In the genomic region with DNA sequence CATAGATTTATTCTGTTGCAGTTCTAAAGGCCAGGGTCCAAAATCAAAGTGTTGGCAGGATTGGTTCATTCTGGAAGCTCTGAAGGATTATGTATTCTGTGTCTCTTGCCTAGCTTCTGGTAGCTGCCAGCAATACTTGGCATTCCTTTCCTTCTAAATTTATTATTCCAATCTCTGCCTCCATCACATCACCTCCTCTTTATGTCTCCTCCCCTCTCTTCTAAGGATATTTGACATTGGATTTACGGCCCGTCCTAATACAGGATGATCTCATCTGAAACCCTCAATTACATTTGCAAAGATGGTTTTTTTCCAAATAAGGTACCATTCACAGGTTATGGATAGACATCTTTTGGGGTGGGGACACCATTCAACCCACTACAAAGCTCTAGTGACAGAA, we compare ENCODE assay signal across 24 cellular contexts.
A peak's percentile ranks its signal among the peaks of the same experiment; 100 is the strongest.
DNase-seq lines count a peak whose midpoint lies in the region; ATAC-seq and TF ChIP-seq lines count a peak whose summit lies in the region.
"Had no signal": no experiment of that assay in that cellular context is flagged by ENCODE, and none has a peak within 500 bp of the region (broad histone marks: within the 10 kb centered on the region; RNA-seq: fewer than 3 reads in every experiment).

No MANE protein-coding gene starts in this region.

- no peaks in the 10 kb centered on the region for H3K4me1 Mint-ChIP-seq in memory B cell

- WGBS in GM23248 (ENCODE audit: low coverage in 1 of 2, low lambda C conversion rate in 2 of 2, missing lambda C conversion rate in 2 of 2), 2 experiments = 43 to 52% methylated on average over 2 of the region's 2 CpGs

- H3K36me3 ChIP-seq in HEK293 (ENCODE audit: control insufficient read depth in 2 of 2, insufficient read depth in 1 of 2, low read length in 2 of 2) (no peaks in the 10 kb centered on the region), SK-N-MC (ENCODE audit: insufficient read depth, low read length) (peaks cover 5% of the 10 kb centered on the region; the same call in 1 of the 2 replicates), GM23248 (ENCODE audit: low read depth) (no peaks in the 10 kb centered on the region)
- H3K36me3 ChIP-seq: BLaER1, SJCRH30 had no signal

- no peak overlapping the region for H3K4me3 Mint-ChIP-seq in memory B cell
- H3K4me3 Mint-ChIP-seq: CD4-positive, alpha-beta T cell had no signal

- H3K27ac Mint-ChIP-seq in memory B cell = peak overlapping the region; percentile 14
- H3K27ac Mint-ChIP-seq: CD4-positive, alpha-beta T cell had no signal

- no peak overlapping the region for H3K4me2 ChIP-seq in GM23248 (ENCODE audit: unreplicated experiment)
- H3K4me2 ChIP-seq: BLaER1, PC-9 had no signal

- H4K20me1 ChIP-seq in GM23248 (ENCODE audit: insufficient read depth) = no peaks in the 10 kb centered on the region
- H4K20me1 ChIP-seq: BLaER1 had no signal

- CTCF ChIA-PET in HEK293 (lab: Yijun Ruan, JAX) = no interaction called here

- H3K36me3 Mint-ChIP-seq in memory B cell = peaks cover 8% of the 10 kb centered on the region

- POLR2A ChIA-PET in HEK293 (lab: Yijun Ruan, JAX) = no interaction called here

- H2AFZ ChIP-seq in GM23248 = no peak overlapping the region
- H2AFZ ChIP-seq: PC-9 had no signal

- peaks cover 3% of the 10 kb centered on the region for H3K9me3 Mint-ChIP-seq in memory B cell

- no peaks in the 10 kb centered on the region for H3K9me2 ChIP-seq in GM23248 (ENCODE audit: insufficient read depth)

- H3K9ac ChIP-seq in SK-N-MC (ENCODE audit: insufficient read length) (no peak overlapping the region), GM23248 (no peak overlapping the region)
- H3K9ac ChIP-seq: BLaER1 had no signal

- peaks cover 2% of the 10 kb centered on the region for H3K27me3 Mint-ChIP-seq in memory B cell
- H3K27me3 Mint-ChIP-seq: CD4-positive, alpha-beta T cell had no signal

- no peak for TF ChIP-seq CTCF in HEK293 (tag by site-specific recombination; IDR thresholded peaks at IDR 0.05)

- H3K79me2 ChIP-seq in GM23248 (ENCODE audit: insufficient read depth) = peaks cover 32% of the 10 kb centered on the region; the same call in 1 of the 2 replicates

- H3K27ac ChIP-seq in HEK293 (ENCODE audit: extremely low read depth, low read depth, low read length) (no peak overlapping the region), SK-N-MC (peak overlapping the region; percentile 99), GM23248 (no peak overlapping the region)
- H3K27ac ChIP-seq: BLaER1, HL-60, PC-9, SJCRH30 had no signal

- in situ Hi-C loops in GM23248 (cut with MboI) = no loop called here

- no peaks in the 10 kb centered on the region for H3K27me3 ChIP-seq in GM23248 (replicated peaks; ENCODE audit: insufficient read depth)
- H3K27me3 ChIP-seq: BLaER1, SJCRH30 had no signal

- no peak overlapping the region for H3K4me3 ChIP-seq in HEK293 (ENCODE audit: low read depth, low read length)
- H3K4me3 ChIP-seq in SK-N-MC = no peak overlapping the region
- no peak overlapping the region for H3K4me3 ChIP-seq in GM23248
- H3K4me3 ChIP-seq: BLaER1, PC-9, SJCRH30 had no signal

- H3K4me1 ChIP-seq in HEK293 (ENCODE audit: control insufficient read depth, insufficient read depth, low read length) = no peaks in the 10 kb centered on the region
- H3K4me1 ChIP-seq in GM23248 (ENCODE audit: insufficient read depth) = peaks cover 32% of the 10 kb centered on the region
- H3K4me1 ChIP-seq: SJCRH30 had no signal

- H3K9me3 ChIP-seq in HEK293 (ENCODE audit: control insufficient read depth, insufficient read depth, low read depth, low read length) = no peaks in the 10 kb centered on the region
- no peaks in the 10 kb centered on the region for H3K9me3 ChIP-seq in SK-N-MC (ENCODE audit: low read depth, low read length)
- H3K9me3 ChIP-seq in GM23248 (ENCODE audit: low read depth) = no peaks in the 10 kb centered on the region
- H3K9me3 ChIP-seq: BLaER1, SJCRH30 had no signal

- DNase-seq in EH (ENCODE audit: low read depth) (peak; percentile 48), SK-N-MC (ENCODE audit: low read depth, low spot score) (no peak), memory B cell (ENCODE audit: low spot score in 2 of 2) (no peak), GM23248 (no peak), NCI-H526 (lab: John Stamatoyannopoulos, UW) (no peak)
- DNase-seq: CD4-positive, alpha-beta T cell; COR-L47; DMS53; NCI-H1048; NCI-H1417; NCI-H1694; NCI-H2029 treated with DMSO at 0.1 percent for 48 hours; NCI-H2171; NCI-H226; NCI-H524; PC-9; SJCRH30 had no signal

- ATAC-seq in memory B cell (ENCODE audit: low read depth) (no peak), GM19452 (IDR thresholded peaks at IDR 0.05; ENCODE audit: unreplicated experiment) (no peak), GM21381 (IDR thresholded peaks at IDR 0.05; ENCODE audit: unreplicated experiment) (no peak)
- ATAC-seq: HCT116, Right ventricle myocardium inferior had no signal

- H3F3A ChIP-seq in GM23248 (ENCODE audit: insufficient read depth) = peaks cover 17% of the 10 kb centered on the region

TF ChIP-seq in HEK293, 187 proteins besides CTCF, POLR2A, EP300 and RAD21:
- TF ChIP-seq, protein P1, sequence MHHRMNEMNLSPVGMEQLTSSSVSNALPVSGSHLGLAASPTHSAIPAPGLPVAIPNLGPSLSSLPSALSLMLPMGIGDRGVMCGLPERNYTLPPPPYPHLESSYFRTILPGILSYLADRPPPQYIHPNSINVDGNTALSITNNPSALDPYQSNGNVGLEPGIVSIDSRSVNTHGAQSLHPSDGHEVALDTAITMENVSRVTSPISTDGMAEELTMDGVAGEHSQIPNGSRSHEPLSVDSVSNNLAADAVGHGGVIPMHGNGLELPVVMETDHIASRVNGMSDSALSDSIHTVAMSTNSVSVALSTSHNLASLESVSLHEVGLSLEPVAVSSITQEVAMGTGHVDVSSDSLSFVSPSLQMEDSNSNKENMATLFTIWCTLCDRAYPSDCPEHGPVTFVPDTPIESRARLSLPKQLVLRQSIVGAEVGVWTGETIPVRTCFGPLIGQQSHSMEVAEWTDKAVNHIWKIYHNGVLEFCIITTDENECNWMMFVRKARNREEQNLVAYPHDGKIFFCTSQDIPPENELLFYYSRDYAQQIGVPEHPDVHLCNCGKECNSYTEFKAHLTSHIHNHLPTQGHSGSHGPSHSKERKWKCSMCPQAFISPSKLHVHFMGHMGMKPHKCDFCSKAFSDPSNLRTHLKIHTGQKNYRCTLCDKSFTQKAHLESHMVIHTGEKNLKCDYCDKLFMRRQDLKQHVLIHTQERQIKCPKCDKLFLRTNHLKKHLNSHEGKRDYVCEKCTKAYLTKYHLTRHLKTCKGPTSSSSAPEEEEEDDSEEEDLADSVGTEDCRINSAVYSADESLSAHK (tag by site-specific recombination; IDR thresholded peaks at IDR 0.05) = no peak
- TF ChIP-seq SP7 (tag by site-specific recombination; IDR thresholded peaks at IDR 0.05) (peak; percentile 77), WT1 (tag by site-specific recombination; IDR thresholded peaks at IDR 0.05) (peak; percentile 80)
